20 cellular contexts compared by ENCODE assay signal in the genomic region with DNA sequence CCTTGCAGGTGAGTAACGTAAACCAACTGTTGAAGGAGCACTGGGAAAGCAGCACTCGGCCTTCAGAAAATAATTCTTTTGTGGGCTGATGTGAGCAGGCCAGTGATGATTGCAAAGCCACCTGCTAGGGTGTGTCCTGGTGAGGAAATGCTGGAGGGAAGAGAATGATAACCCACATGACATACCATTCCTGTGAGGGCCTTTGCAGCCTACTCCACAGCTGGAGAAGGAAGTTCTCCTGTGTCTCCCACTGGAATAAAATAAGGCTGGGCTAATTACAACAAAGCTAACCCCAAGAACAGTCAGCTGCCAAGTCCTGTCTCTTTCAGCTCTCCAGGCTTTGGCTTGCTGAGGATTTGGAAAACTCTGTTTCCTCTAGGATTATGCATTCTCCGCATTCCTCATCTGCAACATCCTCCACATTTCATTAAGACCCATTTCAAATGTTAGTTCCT. TPM values are rescaled to one million over a fixed set of nuclear protein-coding genes. Genes with fewer than 3 reads are reported as not detected.
DNase-seq lines count a peak whose midpoint lies in the region; ATAC-seq, FAIRE-seq and TF ChIP-seq lines count a peak whose summit lies in the region.
"Had no signal": no experiment of that assay in that cellular context is flagged by ENCODE, and none has a peak within 500 bp of the region (broad histone marks: within the 10 kb centered on the region; RNA-seq: fewer than 3 reads in every experiment).

No MANE protein-coding gene starts in this region.

- no peaks in the 10 kb centered on the region for H3K27me3 ChIP-seq in GM23338 (ENCODE audit: insufficient read depth)
- no peaks in the 10 kb centered on the region for H3K27me3 ChIP-seq in left ventricle myocardium inferior (ENCODE audit: low read depth)
- H3K27me3 ChIP-seq in neural progenitor cell: no peaks in the 10 kb centered on the region
- H3K27me3 ChIP-seq in pancreas: no peaks in the 10 kb centered on the region
- H3K27me3 ChIP-seq: brain microvascular endothelial cell had no signal

- intact Hi-C loops in left ventricle myocardium inferior (cut with micrococcal nuclease): no loop called here
- intact Hi-C loops in pancreas (cut with DNase I): no loop called here

- H3K27me3 Mint-ChIP-seq in GM23338 (ENCODE audit: insufficient read depth, low read depth, poor library complexity) (no peaks in the 10 kb centered on the region), neural progenitor cell (ENCODE audit: insufficient read depth, low read depth) (peaks cover 4% of the 10 kb centered on the region)
- H3K27me3 Mint-ChIP-seq: activated naive CD4-positive, alpha-beta T cell treated with anti-CD3 and anti-CD28 coated beads, Interleukin-2, amount 50 U/mL, for 24 hours; IgD-negative memory B cell had no signal

- H3K4me3 Mint-ChIP-seq in GM23338 (no peak overlapping the region), neural progenitor cell (no peak overlapping the region)
- H3K4me3 Mint-ChIP-seq: activated naive CD4-positive, alpha-beta T cell treated with anti-CD3 and anti-CD28 coated beads, Interleukin-2, amount 50 U/mL, for 24 hours; IgD-negative memory B cell; nephron progenitor cell had no signal

- H3K36me3 ChIP-seq in GM23338 (ENCODE audit: insufficient read depth) (no peaks in the 10 kb centered on the region), left ventricle myocardium inferior (no peaks in the 10 kb centered on the region), neural progenitor cell (no peaks in the 10 kb centered on the region), pancreas (no peaks in the 10 kb centered on the region)
- H3K36me3 ChIP-seq: brain microvascular endothelial cell had no signal

- H3K4me3 ChIP-seq in GM23338: no peak overlapping the region
- no peak overlapping the region for H3K4me3 ChIP-seq in left ventricle myocardium inferior
- no peak overlapping the region for H3K4me3 ChIP-seq in neural progenitor cell
- no peak overlapping the region for H3K4me3 ChIP-seq in pancreas
- H3K4me3 ChIP-seq: GM12878 had no signal

- H3K9me3 ChIP-seq in left ventricle myocardium inferior (replicated peaks) (no peaks in the 10 kb centered on the region), neural progenitor cell (ENCODE audit: low read depth) (no peaks in the 10 kb centered on the region), pancreas (no peaks in the 10 kb centered on the region)

- no peak overlapping the region for H3K9ac ChIP-seq in neural progenitor cell

- H3K9me2 ChIP-seq in GM23338 (ENCODE audit: insufficient read depth): no peaks in the 10 kb centered on the region

- H3K4me1 ChIP-seq in GM23338 (ENCODE audit: insufficient read depth): peaks cover 13% of the 10 kb centered on the region
- peaks cover 14% of the 10 kb centered on the region for H3K4me1 ChIP-seq in left ventricle myocardium inferior
- peaks cover 23% of the 10 kb centered on the region for H3K4me1 ChIP-seq in neural progenitor cell
- H3K4me1 ChIP-seq in pancreas: no peaks in the 10 kb centered on the region

- H3K4me1 Mint-ChIP-seq in GM23338: peaks cover 22% of the 10 kb centered on the region
- H3K4me1 Mint-ChIP-seq in neural progenitor cell: peaks cover 13% of the 10 kb centered on the region
- H3K4me1 Mint-ChIP-seq: activated naive CD4-positive, alpha-beta T cell treated with anti-CD3 and anti-CD28 coated beads, Interleukin-2, amount 50 U/mL, for 24 hours; IgD-negative memory B cell; nephron progenitor cell had no signal

- H3K9me3 Mint-ChIP-seq in GM23338 (no peaks in the 10 kb centered on the region; the same call in 2 of the 3 replicates), neural progenitor cell (no peaks in the 10 kb centered on the region)
- H3K9me3 Mint-ChIP-seq: activated naive CD4-positive, alpha-beta T cell treated with anti-CD3 and anti-CD28 coated beads, Interleukin-2, amount 50 U/mL, for 24 hours had no signal

- H3F3A ChIP-seq in GM23338 (replicated peaks; ENCODE audit: low read depth) (0 out of 2 replicates have a peak, but pooled peaks cover 5% of the 10 kb centered on the region), neural progenitor cell (ENCODE audit: low read depth) (peaks cover 12% of the 10 kb centered on the region)

- FAIRE-seq in pancreas (lab: Jason Lieb, UNC): no peak
- FAIRE-seq: GM12878, H54 had no signal

- peak overlapping the region; percentile 62 for H3K27ac Mint-ChIP-seq in GM23338
- H3K27ac Mint-ChIP-seq in neural progenitor cell: no peak overlapping the region
- H3K27ac Mint-ChIP-seq: activated naive CD4-positive, alpha-beta T cell treated with anti-CD3 and anti-CD28 coated beads, Interleukin-2, amount 50 U/mL, for 24 hours; IgD-negative memory B cell; nephron progenitor cell had no signal

- H2AFZ ChIP-seq in GM23338: no peak overlapping the region
- H2AFZ ChIP-seq in neural progenitor cell (replicated peaks): no peak overlapping the region

- TF ChIP-seq CTCF in GM23338 (conservative IDR thresholded peaks at IDR 0.05; ENCODE audit: low read depth in 2 of 2) (no peak), left ventricle myocardium inferior (IDR thresholded peaks at IDR 0.05; ENCODE audit: borderline replicate concordance) (no peak), neural progenitor cell (IDR thresholded peaks at IDR 0.05) (no peak), pancreas (IDR thresholded peaks at IDR 0.05) (no peak)

- DNase-seq in GM23338 (ENCODE audit: low spot score) (peak; percentile 77), SW480 (ENCODE audit: low spot score) (peak; percentile 52), left ventricle myocardium inferior (no peak), neural progenitor cell (ENCODE audit: low spot score) (peak; percentile 69), pancreas (no peak), MV-4-11 (lab: John Stamatoyannopoulos, UW) (no peak)
- DNase-seq: brain microvascular endothelial cell; NCI-H2081 treated with DMSO at 0.1 percent for 48 hours; NCI-H526 treated with DMSO at 0.1 percent for 48 hours; nephron progenitor cell; retina; stimulated activated CD4-positive, alpha-beta T cell treated with anti-CD3 and anti-CD28 coated beads, Interleukin-2, amount 100 ng/mL, for 48 hours had no signal

- H3K79me2 ChIP-seq in GM23338 (replicated peaks; ENCODE audit: insufficient read depth) (no peaks in the 10 kb centered on the region), neural progenitor cell (ENCODE audit: low read depth) (no peaks in the 10 kb centered on the region)

- H3K27ac ChIP-seq in GM23338 (ENCODE audit: low read depth): peak overlapping the region; percentile 74; the same call in 1 of the 2 replicates
- peak overlapping the region; percentile 29 for H3K27ac ChIP-seq in left ventricle myocardium inferior (replicated peaks)
- peak overlapping the region; percentile 78 for H3K27ac ChIP-seq in neural progenitor cell
- H3K27ac ChIP-seq in pancreas: no peak overlapping the region
- H3K27ac ChIP-seq: brain microvascular endothelial cell had no signal

- WGBS in pancreas, 2 donors: 83 to 84% methylated on average over 3 of the region's 3 CpGs

- no peaks in the 10 kb centered on the region for H3K36me3 Mint-ChIP-seq in GM23338 (ENCODE audit: low read depth)
- no peaks in the 10 kb centered on the region for H3K36me3 Mint-ChIP-seq in neural progenitor cell
- H3K36me3 Mint-ChIP-seq: activated naive CD4-positive, alpha-beta T cell treated with anti-CD3 and anti-CD28 coated beads, Interleukin-2, amount 50 U/mL, for 24 hours; IgD-negative memory B cell had no signal

- H3K4me2 ChIP-seq in GM23338: no peak overlapping the region
- peak overlapping the region; percentile 34 for H3K4me2 ChIP-seq in neural progenitor cell

- ATAC-seq in GM23338 (peak; percentile 89), pancreas (no peak), GM18858 (IDR thresholded peaks at IDR 0.05; ENCODE audit: unreplicated experiment) (no peak), HG02678 (IDR thresholded peaks at IDR 0.05; ENCODE audit: unreplicated experiment) (no peak)
- ATAC-seq: SK-N-SH treated with all-trans-retinoic acid at 6 μM for 48 hours had no signal

- H4K20me1 ChIP-seq in GM23338 (replicated peaks; ENCODE audit: insufficient read depth) (no peaks in the 10 kb centered on the region), neural progenitor cell (ENCODE audit: low read depth) (no peaks in the 10 kb centered on the region)

TF ChIP-seq in GM23338, 12 proteins besides CTCF, POLR2A, EP300 and RAD21 (continues in another document):
- TF ChIP-seq STAT1 (IDR thresholded peaks at IDR 0.05; ENCODE audit: unreplicated experiment) (no peak), ZNF114 (CRISPR knock-in tag; IDR thresholded peaks at IDR 0.05) (0 out of 2 replicates have a peak, but pooled peaks have one; percentile 16)

RNA-seq across cellular contexts. Expression of a gene that starts 16.7 kb away (rescaled TPM):
- 0.04 TPM in 1 of 2 replicates, not detected in the other for total RNA-seq in GM23338 (2014; rRNA removed; shearing (Covaris generic))
- polyA plus RNA-seq in GM23338 (2016; fragmentation: Nextera tagmentation; extraction: Ambion mirVana) (not detected in 2 replicates), pancreas (under 1 TPM in 1 of 2 donors, not detected in 1; 0.05 TPM)
- total RNA-seq in left ventricle myocardium inferior (1.3 TPM), neural progenitor cell (ENCODE audit: low replicate concordance) (not detected in 2 replicates), pancreas (not detected)
- total RNA-seq: fibroblast of lung had no signal
- polyA plus RNA-seq: fibroblast of lung, IgD-negative memory B cell had no signal

Comparison
In these comparisons a context has a peak if more than half of its experiments do, and no peak if none do; other contexts are left out.
1. DNase-seq: peak in GM23338 (single experiment), SW480 (single experiment) and neural progenitor cell (single experiment); none in left ventricle myocardium inferior (single experiment), pancreas (0 of 6) and MV-4-11 (single experiment).
2. H3K27ac ChIP-seq: peak in GM23338 (single experiment), left ventricle myocardium inferior (single experiment) and neural progenitor cell (single experiment); none in pancreas (0 of 4).